1 cellular context compared by ENCODE assay signal in the genomic region with DNA sequence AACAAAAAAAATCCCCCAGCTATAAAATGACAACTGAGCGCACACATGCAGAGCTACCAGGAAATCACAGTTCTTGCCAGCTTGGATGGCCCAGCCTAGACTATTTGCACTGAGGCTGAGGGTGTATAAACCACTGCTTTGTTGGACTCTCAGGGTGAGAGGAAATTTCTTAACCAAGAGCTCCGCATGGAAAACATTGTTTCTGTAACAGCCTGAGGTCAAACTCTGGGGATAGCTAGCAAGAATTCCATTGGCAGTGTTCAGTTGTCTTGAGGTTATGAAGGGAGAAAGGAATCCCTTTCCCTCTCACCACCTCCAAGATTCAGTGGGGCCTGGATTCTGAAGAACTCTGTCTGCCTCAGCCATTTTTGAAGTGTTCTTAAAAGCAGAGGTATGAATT.
TF ChIP-seq lines count a peak whose summit lies in the region.

No MANE protein-coding gene starts in this region.

TF ChIP-seq in H1, 55 proteins besides CTCF, POLR2A, EP300 and RAD21 (continued from another document):
- TF ChIP-seq, protein P1, sequence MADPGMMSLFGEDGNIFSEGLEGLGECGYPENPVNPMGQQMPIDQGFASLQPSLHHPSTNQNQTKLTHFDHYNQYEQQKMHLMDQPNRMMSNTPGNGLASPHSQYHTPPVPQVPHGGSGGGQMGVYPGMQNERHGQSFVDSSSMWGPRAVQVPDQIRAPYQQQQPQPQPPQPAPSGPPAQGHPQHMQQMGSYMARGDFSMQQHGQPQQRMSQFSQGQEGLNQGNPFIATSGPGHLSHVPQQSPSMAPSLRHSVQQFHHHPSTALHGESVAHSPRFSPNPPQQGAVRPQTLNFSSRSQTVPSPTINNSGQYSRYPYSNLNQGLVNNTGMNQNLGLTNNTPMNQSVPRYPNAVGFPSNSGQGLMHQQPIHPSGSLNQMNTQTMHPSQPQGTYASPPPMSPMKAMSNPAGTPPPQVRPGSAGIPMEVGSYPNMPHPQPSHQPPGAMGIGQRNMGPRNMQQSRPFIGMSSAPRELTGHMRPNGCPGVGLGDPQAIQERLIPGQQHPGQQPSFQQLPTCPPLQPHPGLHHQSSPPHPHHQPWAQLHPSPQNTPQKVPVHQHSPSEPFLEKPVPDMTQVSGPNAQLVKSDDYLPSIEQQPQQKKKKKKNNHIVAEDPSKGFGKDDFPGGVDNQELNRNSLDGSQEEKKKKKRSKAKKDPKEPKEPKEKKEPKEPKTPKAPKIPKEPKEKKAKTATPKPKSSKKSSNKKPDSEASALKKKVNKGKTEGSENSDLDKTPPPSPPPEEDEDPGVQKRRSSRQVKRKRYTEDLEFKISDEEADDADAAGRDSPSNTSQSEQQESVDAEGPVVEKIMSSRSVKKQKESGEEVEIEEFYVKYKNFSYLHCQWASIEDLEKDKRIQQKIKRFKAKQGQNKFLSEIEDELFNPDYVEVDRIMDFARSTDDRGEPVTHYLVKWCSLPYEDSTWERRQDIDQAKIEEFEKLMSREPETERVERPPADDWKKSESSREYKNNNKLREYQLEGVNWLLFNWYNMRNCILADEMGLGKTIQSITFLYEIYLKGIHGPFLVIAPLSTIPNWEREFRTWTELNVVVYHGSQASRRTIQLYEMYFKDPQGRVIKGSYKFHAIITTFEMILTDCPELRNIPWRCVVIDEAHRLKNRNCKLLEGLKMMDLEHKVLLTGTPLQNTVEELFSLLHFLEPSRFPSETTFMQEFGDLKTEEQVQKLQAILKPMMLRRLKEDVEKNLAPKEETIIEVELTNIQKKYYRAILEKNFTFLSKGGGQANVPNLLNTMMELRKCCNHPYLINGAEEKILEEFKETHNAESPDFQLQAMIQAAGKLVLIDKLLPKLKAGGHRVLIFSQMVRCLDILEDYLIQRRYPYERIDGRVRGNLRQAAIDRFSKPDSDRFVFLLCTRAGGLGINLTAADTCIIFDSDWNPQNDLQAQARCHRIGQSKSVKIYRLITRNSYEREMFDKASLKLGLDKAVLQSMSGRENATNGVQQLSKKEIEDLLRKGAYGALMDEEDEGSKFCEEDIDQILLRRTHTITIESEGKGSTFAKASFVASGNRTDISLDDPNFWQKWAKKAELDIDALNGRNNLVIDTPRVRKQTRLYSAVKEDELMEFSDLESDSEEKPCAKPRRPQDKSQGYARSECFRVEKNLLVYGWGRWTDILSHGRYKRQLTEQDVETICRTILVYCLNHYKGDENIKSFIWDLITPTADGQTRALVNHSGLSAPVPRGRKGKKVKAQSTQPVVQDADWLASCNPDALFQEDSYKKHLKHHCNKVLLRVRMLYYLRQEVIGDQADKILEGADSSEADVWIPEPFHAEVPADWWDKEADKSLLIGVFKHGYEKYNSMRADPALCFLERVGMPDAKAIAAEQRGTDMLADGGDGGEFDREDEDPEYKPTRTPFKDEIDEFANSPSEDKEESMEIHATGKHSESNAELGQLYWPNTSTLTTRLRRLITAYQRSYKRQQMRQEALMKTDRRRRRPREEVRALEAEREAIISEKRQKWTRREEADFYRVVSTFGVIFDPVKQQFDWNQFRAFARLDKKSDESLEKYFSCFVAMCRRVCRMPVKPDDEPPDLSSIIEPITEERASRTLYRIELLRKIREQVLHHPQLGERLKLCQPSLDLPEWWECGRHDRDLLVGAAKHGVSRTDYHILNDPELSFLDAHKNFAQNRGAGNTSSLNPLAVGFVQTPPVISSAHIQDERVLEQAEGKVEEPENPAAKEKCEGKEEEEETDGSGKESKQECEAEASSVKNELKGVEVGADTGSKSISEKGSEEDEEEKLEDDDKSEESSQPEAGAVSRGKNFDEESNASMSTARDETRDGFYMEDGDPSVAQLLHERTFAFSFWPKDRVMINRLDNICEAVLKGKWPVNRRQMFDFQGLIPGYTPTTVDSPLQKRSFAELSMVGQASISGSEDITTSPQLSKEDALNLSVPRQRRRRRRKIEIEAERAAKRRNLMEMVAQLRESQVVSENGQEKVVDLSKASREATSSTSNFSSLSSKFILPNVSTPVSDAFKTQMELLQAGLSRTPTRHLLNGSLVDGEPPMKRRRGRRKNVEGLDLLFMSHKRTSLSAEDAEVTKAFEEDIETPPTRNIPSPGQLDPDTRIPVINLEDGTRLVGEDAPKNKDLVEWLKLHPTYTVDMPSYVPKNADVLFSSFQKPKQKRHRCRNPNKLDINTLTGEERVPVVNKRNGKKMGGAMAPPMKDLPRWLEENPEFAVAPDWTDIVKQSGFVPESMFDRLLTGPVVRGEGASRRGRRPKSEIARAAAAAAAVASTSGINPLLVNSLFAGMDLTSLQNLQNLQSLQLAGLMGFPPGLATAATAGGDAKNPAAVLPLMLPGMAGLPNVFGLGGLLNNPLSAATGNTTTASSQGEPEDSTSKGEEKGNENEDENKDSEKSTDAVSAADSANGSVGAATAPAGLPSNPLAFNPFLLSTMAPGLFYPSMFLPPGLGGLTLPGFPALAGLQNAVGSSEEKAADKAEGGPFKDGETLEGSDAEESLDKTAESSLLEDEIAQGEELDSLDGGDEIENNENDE (IDR thresholded peaks at IDR 0.05; ENCODE audit: insufficient replicate concordance, low read length) = no peak
- TF ChIP-seq SP1 (IDR thresholded peaks at IDR 0.05; ENCODE audit: low read depth, low read length) = no peak
- no peak for TF ChIP-seq FOSL1 (IDR thresholded peaks at IDR 0.05; ENCODE audit: insufficient read depth, low read depth, low read length)
- TF ChIP-seq, protein P2, sequence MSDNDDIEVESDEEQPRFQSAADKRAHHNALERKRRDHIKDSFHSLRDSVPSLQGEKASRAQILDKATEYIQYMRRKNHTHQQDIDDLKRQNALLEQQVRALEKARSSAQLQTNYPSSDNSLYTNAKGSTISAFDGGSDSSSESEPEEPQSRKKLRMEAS (IDR thresholded peaks at IDR 0.05) = no peak
- no peak for TF ChIP-seq JUND (IDR thresholded peaks at IDR 0.05; ENCODE audit: low read length)
- TF ChIP-seq ASH2L (IDR thresholded peaks at IDR 0.05; ENCODE audit: low read length) = no peak
- no peak for TF ChIP-seq PHF8 (conservative IDR thresholded peaks at IDR 0.05; ENCODE audit: low read depth, low read length)
- TF ChIP-seq KDM4A (IDR thresholded peaks at IDR 0.05; ENCODE audit: low read depth, low read length, severe bottlenecking) = no peak
- TF ChIP-seq POLR2AphosphoS5 (IDR thresholded peaks at IDR 0.05; ENCODE audit: low read depth, low read length) = no peak
